In the genomic region with DNA sequence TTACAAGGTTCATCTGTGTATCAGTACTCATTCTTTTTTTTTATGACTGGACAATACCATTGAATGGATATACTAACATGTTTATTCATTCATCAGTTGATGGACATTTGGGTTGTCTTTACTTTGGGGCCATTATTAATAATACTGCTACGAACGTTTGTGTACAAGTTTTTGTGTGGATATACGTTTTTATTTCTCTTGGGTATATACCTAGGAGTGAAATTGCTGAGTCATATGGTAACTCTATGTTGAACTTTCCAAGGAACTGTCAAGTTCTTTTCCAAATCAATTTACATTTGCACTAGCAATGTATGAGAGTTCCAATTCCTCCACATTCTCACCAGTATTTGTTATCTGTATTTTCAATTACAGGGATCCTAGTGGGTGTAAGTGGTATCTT, we compare ENCODE assay signal across 9 cellular contexts. TPM values are rescaled to one million over a fixed set of nuclear protein-coding genes. Genes with fewer than 3 reads are reported as not detected.
"Had no signal": no experiment of that assay in that cellular context is flagged by ENCODE, and none has a peak within 500 bp of the region (broad histone marks: within the 10 kb centered on the region; RNA-seq: fewer than 3 reads in every experiment).

No MANE protein-coding gene starts in this region.

- DNase-seq: H9, HCEC 1CT, Karpas-422, KBM-7 had no signal

- H3K4me2 ChIP-seq: GM23338, KMS-11 had no signal

- H2AFZ ChIP-seq: GM23338 had no signal

- ATAC-seq: GM23338 had no signal

- FAIRE-seq: HTR-8/SVneo had no signal

- H3K9ac ChIP-seq: KMS-11 had no signal

- H3K4me3 ChIP-seq: GM23338 had no signal

- H3K27ac ChIP-seq: KMS-11 had no signal

RNA-seq across cellular contexts. Expression of gene LECT2, which starts 12.0 kb away (rescaled TPM):
- total RNA-seq: GM23338, H4, H9, HT-29 had no signal
